ENCODE assay signal across 10 cellular contexts in the genomic region with DNA sequence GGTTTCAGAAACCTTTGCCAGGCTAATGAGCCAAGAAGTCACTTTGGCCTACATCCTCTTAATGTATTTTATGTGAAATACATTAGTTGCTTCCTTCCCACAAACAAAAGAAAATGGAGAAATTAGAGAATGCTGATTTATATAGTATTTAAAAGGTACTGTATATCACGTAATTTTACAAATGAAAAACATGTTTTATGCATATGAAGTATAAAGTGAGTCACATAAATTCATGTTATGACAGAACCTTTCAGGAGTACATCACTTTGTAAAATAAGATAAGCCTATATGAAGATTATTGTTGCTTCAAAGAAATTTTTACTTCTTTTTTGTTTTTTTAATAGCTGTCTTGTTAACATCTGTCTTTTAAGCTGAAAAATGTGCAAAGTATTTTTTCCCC. TPM values are rescaled to one million over a fixed set of nuclear protein-coding genes. Genes with fewer than 3 reads are reported as not detected.
DNase-seq lines count a peak whose midpoint lies in the region; ATAC-seq, FAIRE-seq and TF ChIP-seq lines count a peak whose summit lies in the region.
"Had no signal": no experiment of that assay in that cellular context is flagged by ENCODE, and none has a peak within 500 bp of the region (broad histone marks: within the 10 kb centered on the region; RNA-seq: fewer than 3 reads in every experiment).

No MANE protein-coding gene starts in this region.

- peaks cover 56% of the 10 kb centered on the region for H3K4me1 ChIP-seq in A673 (ENCODE audit: insufficient read depth, low read length, poor library complexity, severe bottlenecking)
- H3K4me1 ChIP-seq in lower lobe of right lung: peaks cover 57% of the 10 kb centered on the region
- peaks cover 38% of the 10 kb centered on the region for H3K4me1 ChIP-seq in HAP-1

- no peaks in the 10 kb centered on the region for H3K9me3 Mint-ChIP-seq in activated T-helper 17 cell treated with anti-CD3 and anti-CD28 coated beads, Interleukin-2, amount 50 U/mL, for 72 hours

- H3K4me3 Mint-ChIP-seq in activated T-helper 17 cell treated with anti-CD3 and anti-CD28 coated beads, Interleukin-2, amount 50 U/mL, for 72 hours: peak overlapping the region; percentile 93

- CTCF ChIA-PET in A673 (lab: Charles Lee): no interaction called here

- peak overlapping the region; percentile 22 for H3K27ac ChIP-seq in A673 (ENCODE audit: low read depth, low read length, poor library complexity, severe bottlenecking)
- no peak overlapping the region for H3K27ac ChIP-seq in lower lobe of right lung
- H3K27ac ChIP-seq: left lung had no signal

- no TSS peak for BruUV-seq in A673 (replicated peaks; lab: Mats Ljungman, UMichigan)

- peaks cover 15% of the 10 kb centered on the region for H3K4me1 Mint-ChIP-seq in activated T-helper 17 cell treated with anti-CD3 and anti-CD28 coated beads, Interleukin-2, amount 50 U/mL, for 72 hours

- H3K36me3 Mint-ChIP-seq in activated T-helper 17 cell treated with anti-CD3 and anti-CD28 coated beads, Interleukin-2, amount 50 U/mL, for 72 hours (ENCODE audit: low read depth): peaks cover 80% of the 10 kb centered on the region

- FAIRE-seq in GM19239 (lab: Jason Lieb, UNC): no peak

- in situ Hi-C loops in HAP-1 (cut with MboI; ENCODE audit: low sequenced_read_pairs): no loop called here

- H3K27me3 Mint-ChIP-seq in activated T-helper 17 cell treated with anti-CD3 and anti-CD28 coated beads, Interleukin-2, amount 50 U/mL, for 72 hours: no peaks in the 10 kb centered on the region

- peak overlapping the region; percentile 23 for H3K27ac Mint-ChIP-seq in activated T-helper 17 cell treated with anti-CD3 and anti-CD28 coated beads, Interleukin-2, amount 50 U/mL, for 72 hours

- H3K27me3 ChIP-seq in A673 (replicated peaks; ENCODE audit: insufficient read depth, low read depth, low read length, poor library complexity): no peaks in the 10 kb centered on the region
- H3K27me3 ChIP-seq in lower lobe of right lung (ENCODE audit: low read depth): no peaks in the 10 kb centered on the region
- no peaks in the 10 kb centered on the region for H3K27me3 ChIP-seq in HAP-1 (ENCODE audit: low read depth)
- H3K27me3 ChIP-seq: left lung had no signal

- DNase-seq in A673 (ENCODE audit: low spot score): no peak
- no peak for DNase-seq in GM12864 (ENCODE audit: low read depth)
- no peak for DNase-seq in lower lobe of right lung
- DNase-seq in HAP-1 (ENCODE audit: low spot score in 2 of 2): no peak
- DNase-seq in SIG-M5 treated with dmso at 0.1 percent for 504 hours (lab: John Stamatoyannopoulos, UW; ENCODE audit: unreplicated experiment): no peak
- DNase-seq in GM19239 (ENCODE audit: insufficient read length, low spot score): no peak
- no peak for DNase-seq in ecto neural progenitor cell (ENCODE audit: low spot score)
- DNase-seq: COR-L47, left lung had no signal

- no peak for TF ChIP-seq CTCF in A673 (conservative IDR thresholded peaks at IDR 0.05; ENCODE audit: low read depth, low read length)
- TF ChIP-seq CTCF in GM12864 (IDR thresholded peaks at IDR 0.05; ENCODE audit: low read depth, low read length, missing control alignments): no peak
- TF ChIP-seq CTCF in lower lobe of right lung (IDR thresholded peaks at IDR 0.05): no peak

- no peaks in the 10 kb centered on the region for H3K9me3 ChIP-seq in A673 (ENCODE audit: low read depth, low read length, poor library complexity, severe bottlenecking)
- no peaks in the 10 kb centered on the region for H3K9me3 ChIP-seq in lower lobe of right lung
- no peaks in the 10 kb centered on the region for H3K9me3 ChIP-seq in HAP-1
- H3K9me3 ChIP-seq: left lung had no signal

- intact Hi-C loops in A673 (cut with micrococcal nuclease; ENCODE audit: unreplicated experiment): no loop called here
- intact Hi-C loops in lower lobe of right lung (cut with DNase I): no loop called here

- POLR2A ChIA-PET in A673 (lab: Charles Lee; ENCODE audit: low non-redundant PET): no interaction called here

- peaks cover 19% of the 10 kb centered on the region for H3K36me3 ChIP-seq in A673 (ENCODE audit: insufficient read depth, low read length, poor library complexity, severe bottlenecking)
- H3K36me3 ChIP-seq in lower lobe of right lung: peaks cover 16% of the 10 kb centered on the region
- H3K36me3 ChIP-seq in HAP-1 (replicated peaks): peaks cover 20% of the 10 kb centered on the region

- no peak overlapping the region for H3K4me3 ChIP-seq in A673 (ENCODE audit: low read depth, low read length, poor library complexity, severe bottlenecking)
- H3K4me3 ChIP-seq in GM12864 (ENCODE audit: low read depth, low read length): peak overlapping the region; percentile 23; the same call in 1 of the 2 replicates
- H3K4me3 ChIP-seq in lower lobe of right lung: peak overlapping the region; percentile 94
- H3K4me3 ChIP-seq in HAP-1: no peak overlapping the region

- no peak for ATAC-seq in activated T-helper 17 cell treated with anti-CD3 and anti-CD28 coated beads, Interleukin-2, amount 50 U/mL, for 72 hours (replicated peaks)
- no peak for ATAC-seq in lower lobe of right lung
- ATAC-seq: left lung had no signal

RNA-seq across cellular contexts. Expression of gene DR1, which starts 4.6 kb away (rescaled TPM):
- total RNA-seq in A673 (2021): 71.3 and 77.2 TPM in 2 replicates
- total RNA-seq in activated T-helper 17 cell treated with anti-CD3 and anti-CD28 coated beads, Interleukin-2, amount 50 U/mL, for 72 hours: 10 to 100 TPM; 56.7 to 87.0 TPM
- total RNA-seq in lower lobe of right lung: 52.3 TPM

Comparison
In these comparisons a context has a peak if more than half of its experiments do, and no peak if none do; other contexts are left out.
1. H3K4me3 ChIP-seq: peak in GM12864 (single experiment) and lower lobe of right lung (single experiment); none in A673 (single experiment) and HAP-1 (single experiment).